Comparison of ENCODE assay signal across 32 cellular contexts in genomic region chr4:54139332-54139731, GRCh38. TPM values are rescaled to one million over a fixed set of nuclear protein-coding genes. Genes with fewer than 3 reads are reported as not detected.
"Had no signal": no experiment of that assay in that cellular context is flagged by ENCODE, and none has a peak within 500 bp of the region (broad histone marks: within the 10 kb centered on the region; RNA-seq: fewer than 3 reads in every experiment).

No MANE protein-coding gene starts in this region.

- H3K79me2 ChIP-seq: parathyroid adenoma had no signal

- H3K36me3 Mint-ChIP-seq: memory B cell; mesothelial cell of epicardium; naive B cell; natural killer cell treated with Interleukin-12 subunit alpha and Interleukin-12 subunit beta and Interleukin-15 and Interleukin-18, amount 100 ng/mL, for 72 hours; neural progenitor cell; stimulated activated naive B cell treated with anti-CD40 and anti-IgM and Interleukin-4, amounts not matched to agents 10 μg/mL and 1 μg/mL and 100 μg/mL, for 72 hours had no signal

- H3K9me3 ChIP-seq: gastrocnemius medialis, mucosa of descending colon had no signal

- H3K4me2 ChIP-seq: neural progenitor cell had no signal

- FAIRE-seq: colon, islet of Langerhans, small intestine had no signal

- H3K4me3 ChIP-seq: dorsolateral prefrontal cortex, gastrocnemius medialis, lung, mucosa of descending colon, neural progenitor cell had no signal

- ATAC-seq: esophagus mucosa; gastrocnemius medialis; left colon; mucosa of descending colon; natural killer cell treated with Interleukin-12 subunit alpha and Interleukin-12 subunit beta and Interleukin-15 and Interleukin-18, amount 100 ng/mL, for 72 hours; stimulated activated naive B cell treated with anti-CD40 and anti-IgM and Interleukin-4, amounts not matched to agents 10 μg/mL and 1 μg/mL and 100 μg/mL, for 72 hours had no signal

- H3K4me3 Mint-ChIP-seq: memory B cell; mesothelial cell of epicardium; naive B cell; natural killer cell treated with Interleukin-12 subunit alpha and Interleukin-12 subunit beta and Interleukin-15 and Interleukin-18, amount 100 ng/mL, for 72 hours; neural progenitor cell; stimulated activated naive B cell treated with anti-CD40 and anti-IgM and Interleukin-4, amounts not matched to agents 10 μg/mL and 1 μg/mL and 100 μg/mL, for 72 hours; stimulated activated naive CD8-positive, alpha-beta T cell treated with anti-CD3 and anti-CD28 coated beads, Interleukin-15, Interleukin-2, amounts not matched to agents 100 ng/mL and 50 ng/mL, for 24 hours had no signal

- DNase-seq: dorsolateral prefrontal cortex; effector CD4-positive, alpha-beta T cell; foreskin fibroblast; gastrocnemius medialis; head of caudate nucleus; hippocampal formation; left colon; mucosa of descending colon; naive B cell; small intestine; stimulated activated CD4-positive, alpha-beta T cell treated with anti-CD3 and anti-CD28 coated beads, Interleukin-15, amount 100 ng/mL, for 24 hours; stimulated activated CD4-positive, alpha-beta T cell treated with anti-CD3 and anti-CD28 coated beads, Interleukin-2, amount 100 ng/mL, for 48 hours; stimulated activated naive B cell treated with anti-CD40 and anti-IgM and Interleukin-4, amounts not matched to agents 10 μg/mL and 1 μg/mL and 100 μg/mL, for 72 hours; trophoblast cell had no signal

- H3K4me1 ChIP-seq: gastrocnemius medialis, neural progenitor cell, parathyroid adenoma had no signal

- H3K4me1 Mint-ChIP-seq: memory B cell; mesothelial cell of epicardium; naive B cell; neural progenitor cell; stimulated activated naive B cell treated with anti-CD40 and anti-IgM and Interleukin-4, amounts not matched to agents 10 μg/mL and 1 μg/mL and 100 μg/mL, for 72 hours had no signal

- H3K27ac ChIP-seq: dorsolateral prefrontal cortex, epithelial cell of prostate, gastrocnemius medialis, neural progenitor cell, parathyroid adenoma had no signal

- H3K27me3 ChIP-seq: gastrocnemius medialis, neural progenitor cell had no signal

- H3K27ac Mint-ChIP-seq: memory B cell; mesothelial cell of epicardium; naive B cell; natural killer cell treated with Interleukin-12 subunit alpha and Interleukin-12 subunit beta and Interleukin-15 and Interleukin-18, amount 100 ng/mL, for 72 hours; progenitor cell of endocrine pancreas; stimulated activated naive B cell treated with anti-CD40 and anti-IgM and Interleukin-4, amounts not matched to agents 10 μg/mL and 1 μg/mL and 100 μg/mL, for 72 hours; stimulated activated naive CD8-positive, alpha-beta T cell treated with anti-CD3 and anti-CD28 coated beads, Interleukin-15, Interleukin-2, amounts not matched to agents 100 ng/mL and 50 ng/mL, for 24 hours had no signal

- H3K36me3 ChIP-seq: gastrocnemius medialis, neural progenitor cell had no signal

- H3K9ac ChIP-seq: neural progenitor cell, parathyroid adenoma had no signal

- H3K9me3 Mint-ChIP-seq: memory B cell; natural killer cell treated with Interleukin-12 subunit alpha and Interleukin-12 subunit beta and Interleukin-15 and Interleukin-18, amount 100 ng/mL, for 72 hours; neural progenitor cell; stimulated activated naive B cell treated with anti-CD40 and anti-IgM and Interleukin-4, amounts not matched to agents 10 μg/mL and 1 μg/mL and 100 μg/mL, for 72 hours; stimulated activated naive CD8-positive, alpha-beta T cell treated with anti-CD3 and anti-CD28 coated beads, Interleukin-15, Interleukin-2, amounts not matched to agents 100 ng/mL and 50 ng/mL, for 24 hours had no signal

- H2AFZ ChIP-seq: parathyroid adenoma had no signal

RNA-seq across cellular contexts. Expression of gene GSX2, which starts 39.4 kb away (rescaled TPM):
- total RNA-seq: cerebellum; esophagus mucosa; gastrocnemius medialis; glomerular endothelial cell; kidney epithelial cell; left colon; liver; lung; mesothelial cell of epicardium; mucosa of descending colon; natural killer cell treated with Interleukin-12 subunit alpha and Interleukin-12 subunit beta and Interleukin-15 and Interleukin-18, amount 100 ng/mL, for 72 hours; osteoblast; progenitor cell of endocrine pancreas; urinary bladder had no signal
- polyA plus RNA-seq: liver, lung, small intestine, urinary bladder had no signal
